8 cellular contexts compared by ENCODE assay signal in the genomic region with DNA sequence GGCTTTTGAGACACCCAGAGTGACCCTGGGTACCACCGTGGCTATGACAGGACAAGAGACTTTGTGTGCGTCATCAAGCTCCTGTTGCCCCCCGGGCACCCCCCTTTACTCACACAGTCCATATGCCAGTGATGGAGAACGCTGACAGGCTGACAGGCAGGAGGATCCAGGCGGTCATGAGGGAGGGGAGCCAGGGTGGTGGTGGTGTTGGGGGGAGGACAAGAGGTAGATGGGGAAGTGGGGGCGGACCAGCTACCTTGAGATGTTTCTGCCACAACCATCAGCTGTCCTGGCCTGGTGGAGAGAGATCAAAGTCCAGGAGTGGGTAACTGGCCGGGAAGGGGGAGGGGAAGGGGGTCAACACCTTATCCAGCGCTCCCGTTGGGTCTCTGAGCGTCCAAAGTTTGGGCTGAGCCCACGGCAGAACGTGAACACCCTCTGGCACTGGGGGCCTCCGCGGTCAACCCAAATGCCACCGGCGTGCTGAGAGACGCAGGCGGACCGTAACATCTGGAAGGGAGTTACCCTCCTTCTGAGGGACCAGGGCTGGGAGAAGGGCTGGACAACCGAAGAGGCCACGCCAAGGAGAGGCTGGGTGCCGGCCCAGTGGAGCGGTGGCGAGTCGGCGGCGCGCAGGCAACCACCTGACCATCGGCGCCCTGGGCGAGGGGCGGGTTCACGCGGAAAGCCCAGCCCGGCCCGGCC. TPM values are rescaled to one million over a fixed set of nuclear protein-coding genes. Genes with fewer than 3 reads are reported as not detected.
A peak's percentile ranks its signal among the peaks of the same experiment; 100 is the strongest.
DNase-seq lines count a peak whose midpoint lies in the region; ATAC-seq and TF ChIP-seq lines count a peak whose summit lies in the region.

No MANE protein-coding gene starts in this region.

- TF ChIP-seq CTCF in HEK293 (tag by site-specific recombination; IDR thresholded peaks at IDR 0.05), result no peak
- TF ChIP-seq CTCF in NB4 (IDR thresholded peaks at IDR 0.05; ENCODE audit: low read depth, low read length), result no peak
- TF ChIP-seq CTCF in stomach (IDR thresholded peaks at IDR 0.05), result peak in 1 of 7 experiments; percentile 2
- TF ChIP-seq CTCF in GM13977 (IDR thresholded peaks at IDR 0.05; ENCODE audit: extremely low read depth, insufficient read depth, missing control alignments), result no peak

- peaks cover 11 to 31% of the 10 kb centered on the region in 2 experiments for H3K36me3 ChIP-seq in HEK293 (ENCODE audit: control insufficient read depth in 2 of 2, insufficient read depth in 1 of 2, low read length in 2 of 2)
- H3K36me3 ChIP-seq in stomach, result peaks cover 14 to 46% (median 38%) of the 10 kb centered on the region in 4 donors

- CTCF ChIA-PET in HEK293 (lab: Yijun Ruan, JAX), result interaction anchor here (0.6 to 1.2 kb wide), 3 partner anchors 40 to 216 kb away, joined by 3 to 7 read pairs (median 4); no protein-coding TSS in a partner anchor

- intact Hi-C loops in left colon (cut with DNase I, micrococcal nuclease) (no loop called here), stomach (cut with DNase I; ENCODE audit: low total_unique reads) (no loop called here)

- DNase-seq in NCI-H2227 (lab: John Stamatoyannopoulos, UW; ENCODE audit: unreplicated experiment), result peak; percentile 75
- DNase-seq in NCI-H2227 treated with DMSO at 0.1 percent for 48 hours (lab: John Stamatoyannopoulos, UW), result no peak
- DNase-seq in NB4 (ENCODE audit: low read depth), result no peak
- DNase-seq in central memory CD8-positive, alpha-beta T cell (ENCODE audit: low spot score in 2 of 2), result no peak
- peak; percentile 69 to 80 for DNase-seq in left colon
- peak; percentile 76 for DNase-seq in stomach
- no peak for DNase-seq in GM13977 (ENCODE audit: low spot score)

- peak overlapping the region; percentile 73 for H3K4me3 ChIP-seq in HEK293 (ENCODE audit: low read depth, low read length)
- peak overlapping the region; percentile 63 for H3K4me3 ChIP-seq in NB4 (ENCODE audit: low read depth, low read length)
- peak overlapping the region; percentile 63 to 83 (median 82) for H3K4me3 ChIP-seq in stomach

- H3K27ac Mint-ChIP-seq in central memory CD8-positive, alpha-beta T cell (ENCODE audit: low read depth), result peak overlapping the region; percentile 87

- ATAC-seq in central memory CD8-positive, alpha-beta T cell (replicated peaks; ENCODE audit: extremely low read depth, poor library complexity, severe bottlenecking), result peak; percentile 1
- ATAC-seq in left colon, result peak; percentile 60

- H3K9me3 ChIP-seq in HEK293 (ENCODE audit: control insufficient read depth, insufficient read depth, low read depth, low read length), result no peaks in the 10 kb centered on the region
- H3K9me3 ChIP-seq in stomach, result no peaks in the 10 kb centered on the region

- 3 to 7% (median 4%) methylated on average over 18 to 36 of the region's 36 CpGs for WGBS in stomach, 5 donors

- in situ Hi-C loops in GM13977 (cut with MboI; ENCODE audit: low pct_unique_long_range_greater_than_20kb, low sequenced_read_pairs, unreplicated experiment), result no loop called here

- H3K27me3 Mint-ChIP-seq in central memory CD8-positive, alpha-beta T cell, result no peaks in the 10 kb centered on the region

- H3K27me3 ChIP-seq in stomach, result no peaks in the 10 kb centered on the region

- H3K4me1 ChIP-seq in HEK293 (ENCODE audit: control insufficient read depth, insufficient read depth, low read length) (peaks cover 9% of the 10 kb centered on the region), stomach (peaks cover 46 to 89% (median 81%) of the 10 kb centered on the region in 4 donors)

- H3K4me1 Mint-ChIP-seq in central memory CD8-positive, alpha-beta T cell, result peaks cover 28% of the 10 kb centered on the region

- H3K36me3 Mint-ChIP-seq in central memory CD8-positive, alpha-beta T cell (ENCODE audit: insufficient read depth), result peaks cover 12% of the 10 kb centered on the region

- H3K9me3 Mint-ChIP-seq in central memory CD8-positive, alpha-beta T cell, result no peaks in the 10 kb centered on the region

- H3K4me3 Mint-ChIP-seq in central memory CD8-positive, alpha-beta T cell, result peak overlapping the region; percentile 82

- TF ChIP-seq POLR2A in NB4 (IDR thresholded peaks at IDR 0.05; ENCODE audit: extremely low read depth, insufficient read length) (no peak), stomach (IDR thresholded peaks at IDR 0.05) (no peak)

- TF ChIP-seq EP300 in stomach (IDR thresholded peaks at IDR 0.05), result no peak

- H3K27ac ChIP-seq in HEK293 (ENCODE audit: extremely low read depth, low read depth, low read length) (peak overlapping the region; percentile 51; the same call in 1 of the 2 replicates), stomach (peak overlapping the region; percentile 83 to 94 (median 88))

- POLR2A ChIA-PET in HEK293 (lab: Yijun Ruan, JAX), result interaction anchor here (0.5 to 3.0 kb wide), 9 partner anchors 10 to 695 kb away, joined by 3 to 31 read pairs (median 3); partner anchors contain the start of genes C2orf68, MAT2A and VAMP8

TF ChIP-seq in HEK293, 187 proteins besides CTCF, POLR2A, EP300 and RAD21:
- TF ChIP-seq PRDM6 (tag by site-specific recombination; IDR thresholded peaks at IDR 0.05) (no peak), ZNF600 (tag by site-specific recombination; IDR thresholded peaks at IDR 0.05) (peak; percentile 34; the same call in 1 of the 2 replicates), ZNF335 (tag by site-specific recombination; conservative IDR thresholded peaks at IDR 0.05) (peak; percentile 88), SP2 (tag by site-specific recombination; IDR thresholded peaks at IDR 0.05) (peak; percentile 33), ZNF175 (tag by site-specific recombination; IDR thresholded peaks at IDR 0.05) (no peak), PATZ1 (tag by site-specific recombination; IDR thresholded peaks at IDR 0.05) (0 out of 2 replicates have a peak, but pooled peaks have one; percentile 20)
- TF ChIP-seq, protein P1, sequence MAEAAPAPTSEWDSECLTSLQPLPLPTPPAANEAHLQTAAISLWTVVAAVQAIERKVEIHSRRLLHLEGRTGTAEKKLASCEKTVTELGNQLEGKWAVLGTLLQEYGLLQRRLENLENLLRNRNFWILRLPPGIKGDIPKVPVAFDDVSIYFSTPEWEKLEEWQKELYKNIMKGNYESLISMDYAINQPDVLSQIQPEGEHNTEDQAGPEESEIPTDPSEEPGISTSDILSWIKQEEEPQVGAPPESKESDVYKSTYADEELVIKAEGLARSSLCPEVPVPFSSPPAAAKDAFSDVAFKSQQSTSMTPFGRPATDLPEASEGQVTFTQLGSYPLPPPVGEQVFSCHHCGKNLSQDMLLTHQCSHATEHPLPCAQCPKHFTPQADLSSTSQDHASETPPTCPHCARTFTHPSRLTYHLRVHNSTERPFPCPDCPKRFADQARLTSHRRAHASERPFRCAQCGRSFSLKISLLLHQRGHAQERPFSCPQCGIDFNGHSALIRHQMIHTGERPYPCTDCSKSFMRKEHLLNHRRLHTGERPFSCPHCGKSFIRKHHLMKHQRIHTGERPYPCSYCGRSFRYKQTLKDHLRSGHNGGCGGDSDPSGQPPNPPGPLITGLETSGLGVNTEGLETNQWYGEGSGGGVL (tag by site-specific recombination; IDR thresholded peaks at IDR 0.05), result peak; percentile 44

RNA-seq across cellular contexts. Expression of gene TMEM150A, which starts 0.6 kb away (rescaled TPM):
- 10 to 100 TPM in 1 of 2 donors, 1 to 10 TPM in 1; 10.0 to 10.8 TPM for total RNA-seq in left colon
- total RNA-seq in stomach, result 10 to 100 TPM in 3 of 5 donors, 1 to 10 TPM in 1, not detected in 1; 5.0 to 62.4 (median 24.9) TPM
- polyA plus RNA-seq in stomach, result 10 to 100 TPM; 15.9 to 27.8 (median 21.3) TPM

RNA-seq across cellular contexts. Expression of gene RNF181, which starts 6.4 kb away (rescaled TPM):
- total RNA-seq in left colon (10 to 100 TPM; 78.8 to 84.2 TPM), stomach (100 to 1,000 TPM in 1 of 5 donors, 10 to 100 TPM in 3, not detected in 1; 11.3 to 143 (median 79.1) TPM)
- polyA plus RNA-seq in stomach, result 100 to 1,000 TPM; 217 to 272 (median 223) TPM

RNA-seq across cellular contexts. Expression of gene C2orf68, which starts 9.9 kb away (rescaled TPM):
- total RNA-seq in left colon (10 to 100 TPM; 36.1 to 44.7 TPM), stomach (10 to 100 TPM; 12.7 to 40.8 (median 19.7) TPM)
- 10 to 100 TPM; 19.9 to 22.5 (median 20.5) TPM for polyA plus RNA-seq in stomach

RNA-seq across cellular contexts. Expression of gene USP39, which starts 14.1 kb away (rescaled TPM):
- 10 to 100 TPM; 37.2 TPM for total RNA-seq in left colon
- total RNA-seq in stomach, result 100 to 1,000 TPM in 2 of 5 donors, 10 to 100 TPM in 3; 17.5 to 454 (median 51.0) TPM
- 10 to 100 TPM; 30.9 to 38.6 (median 37.5) TPM for polyA plus RNA-seq in stomach

RNA-seq across cellular contexts. Expression of gene VAMP5, which starts 17.7 kb away (rescaled TPM):
- total RNA-seq in left colon, result 10 to 100 TPM; 20.1 to 20.4 TPM
- total RNA-seq in stomach, result 10 to 100 TPM in 4 of 5 donors, 1 to 10 TPM in 1; 7.7 to 82.6 (median 29.5) TPM
- 10 to 100 TPM; 87.7 to 95.1 (median 90.4) TPM for polyA plus RNA-seq in stomach

Comparison
In these comparisons a context has a peak if more than half of its experiments do, and no peak if none do; other contexts are left out.
1. DNase-seq: peak in NCI-H2227 (single experiment), left colon (2 of 2) and stomach (single experiment); none in NCI-H2227 treated with DMSO at 0.1 percent for 48 hours (single experiment), NB4 (single experiment), central memory CD8-positive, alpha-beta T cell (0 of 2) and GM13977 (single experiment).
2. Peak in every context shown above with its lines, with median percentiles within 50 percentile points of each other: H3K4me3 ChIP-seq.